12 cellular contexts compared by ENCODE assay signal in genomic region chr15:99447497-99448371, GRCh38.
DNase-seq lines count a peak whose midpoint lies in the region; ATAC-seq and TF ChIP-seq lines count a peak whose summit lies in the region.
"Had no signal": no experiment of that assay in that cellular context is flagged by ENCODE, and none has a peak within 500 bp of the region (broad histone marks: within the 10 kb centered on the region; RNA-seq: fewer than 3 reads in every experiment).

No MANE protein-coding gene starts in this region.

- H3K9me2 ChIP-seq in OCI-LY1 (ENCODE audit: low read depth, low read length), result no peaks in the 10 kb centered on the region

- H3K4me3 ChIP-seq in OCI-LY1 (ENCODE audit: low read depth, low read length, poor library complexity, severe bottlenecking) (peak overlapping the region; percentile 30), aorta (ENCODE audit: low read length in 2 of 2) (no peak overlapping the region)

- TF ChIP-seq CTCF in OCI-LY1 (IDR thresholded peaks at IDR 0.05; ENCODE audit: low read length) (no peak), Calu3 (IDR thresholded peaks at IDR 0.05; ENCODE audit: unreplicated experiment) (no peak)

- no peak overlapping the region for H2AFZ ChIP-seq in OCI-LY1 (ENCODE audit: low read length)

- no peak overlapping the region for H3K27ac ChIP-seq in OCI-LY1 (ENCODE audit: low read depth, low read length, poor library complexity, severe bottlenecking)
- H3K27ac ChIP-seq in aorta (ENCODE audit: low read depth in 1 of 2, low read length in 2 of 2), result peak overlapping the region in 1 of 2 donors; percentile 25
- H3K27ac ChIP-seq: brain microvascular endothelial cell had no signal

- intact Hi-C loops in left colon (cut with DNase I, micrococcal nuclease) (no loop called here), aorta (cut with DNase I) (loop anchor here in 1 of 2 donors (10.0 kb wide), 1 partner anchor 257 kb away; no protein-coding TSS in a partner anchor), Calu3 (cut with micrococcal nuclease; ENCODE audit: unreplicated experiment) (no loop called here)

- peak; percentile 17 to 43 for DNase-seq in stimulated activated CD4-positive, alpha-beta T cell treated with anti-CD3 and anti-CD28 coated beads, Interleukin-2, amount 100 ng/mL, for 24 hours
- DNase-seq in stimulated activated CD4-positive, alpha-beta T cell treated with anti-CD3 and anti-CD28 coated beads, Interleukin-4, amount 100 ng/mL, for 24 hours, result no peak
- DNase-seq in left colon (no peak), aorta (peak; percentile 42 to 77), Calu3 (no peak), globus pallidus (ENCODE audit: low spot score) (no peak), OCI-M2 (lab: John Stamatoyannopoulos, UW; ENCODE audit: unreplicated experiment) (no peak)
- DNase-seq: brain microvascular endothelial cell, EL, mesenchymal stem cell had no signal

- H3K36me3 Mint-ChIP-seq in Calu3 (ENCODE audit: insufficient read depth, unreplicated experiment), result peaks cover 2% of the 10 kb centered on the region

- H3F3A ChIP-seq in OCI-LY1 (ENCODE audit: insufficient read depth, low read length), result no peaks in the 10 kb centered on the region

- H3K27me3 ChIP-seq in OCI-LY1 (ENCODE audit: insufficient read depth, low read length) (no peaks in the 10 kb centered on the region), aorta (ENCODE audit: control insufficient read depth in 1 of 2, insufficient read depth in 2 of 2, low read length in 1 of 2) (no peaks in the 10 kb centered on the region)
- H3K27me3 ChIP-seq: brain microvascular endothelial cell had no signal

- H3K36me3 ChIP-seq in OCI-LY1 (ENCODE audit: insufficient read depth, low read length) (no peaks in the 10 kb centered on the region), aorta (ENCODE audit: control insufficient read depth in 1 of 2, insufficient read depth in 2 of 2, low read length in 1 of 2) (no peaks in the 10 kb centered on the region)
- H3K36me3 ChIP-seq: brain microvascular endothelial cell had no signal

- CTCF ChIA-PET in Calu3 (lab: Charles Lee), result interaction anchor here (1.1 kb wide), 1 partner anchor 15 kb away, joined by 4 read pairs; no protein-coding TSS in a partner anchor

- no peak overlapping the region for H3K27ac Mint-ChIP-seq in Calu3 (ENCODE audit: unreplicated experiment)
- H3K27ac Mint-ChIP-seq: stimulated activated naive CD8-positive, alpha-beta T cell treated with anti-CD3 and anti-CD28 coated beads, Interleukin-15, Interleukin-2, amounts not matched to agents 100 ng/mL and 50 ng/mL, for 24 hours had no signal

- H3K9me3 ChIP-seq in OCI-LY1 (ENCODE audit: low read length) (no peaks in the 10 kb centered on the region), aorta (ENCODE audit: control insufficient read depth, low read length) (no peaks in the 10 kb centered on the region)

- H3K9me3 Mint-ChIP-seq in Calu3 (ENCODE audit: low read depth, unreplicated experiment), result no peaks in the 10 kb centered on the region
- H3K9me3 Mint-ChIP-seq: stimulated activated naive CD8-positive, alpha-beta T cell treated with anti-CD3 and anti-CD28 coated beads, Interleukin-15, Interleukin-2, amounts not matched to agents 100 ng/mL and 50 ng/mL, for 24 hours had no signal

- H4K20me1 ChIP-seq in OCI-LY1 (ENCODE audit: insufficient read depth, low read length), result no peaks in the 10 kb centered on the region

- H3K4me1 ChIP-seq in OCI-LY1 (ENCODE audit: insufficient read depth, low read length, severe bottlenecking), result peaks cover 27% of the 10 kb centered on the region
- H3K4me1 ChIP-seq in aorta (ENCODE audit: control insufficient read depth in 1 of 2, insufficient read depth in 2 of 2, low read length in 2 of 2), result peaks cover 0 to 3% of the 10 kb centered on the region in 2 donors

- 49 to 59% methylated on average over 28 of the region's 28 CpGs for WGBS in aorta, 2 donors

- peak; percentile 42 for ATAC-seq in left colon
- no peak for ATAC-seq in aorta (ENCODE audit: low FRiP score)

- no TSS peak for BruUV-seq in Calu3 (replicated peaks; lab: Mats Ljungman, UMichigan)

- H3K4me1 Mint-ChIP-seq in Calu3 (ENCODE audit: low read depth, unreplicated experiment), result peaks cover 39% of the 10 kb centered on the region

- no peak overlapping the region for H3K4me3 Mint-ChIP-seq in Calu3 (ENCODE audit: low read depth, unreplicated experiment)
- H3K4me3 Mint-ChIP-seq: stimulated activated naive CD8-positive, alpha-beta T cell treated with anti-CD3 and anti-CD28 coated beads, Interleukin-15, Interleukin-2, amounts not matched to agents 100 ng/mL and 50 ng/mL, for 24 hours had no signal

- no peak overlapping the region; the same call in 1 of the 2 replicates for H3K9ac ChIP-seq in OCI-LY1 (ENCODE audit: low read length)

- H3K79me2 ChIP-seq in OCI-LY1 (ENCODE audit: insufficient read depth, low read length), result no peaks in the 10 kb centered on the region

- H3K4me2 ChIP-seq in OCI-LY1 (ENCODE audit: low read length), result peak overlapping the region; percentile 50

- H3K27me3 Mint-ChIP-seq in Calu3 (ENCODE audit: unreplicated experiment), result no peaks in the 10 kb centered on the region

Comparison
In these comparisons a context has a peak if more than half of its experiments do, and no peak if none do; other contexts are left out.
1. DNase-seq: peak in stimulated activated CD4-positive, alpha-beta T cell treated with anti-CD3 and anti-CD28 coated beads, Interleukin-2, amount 100 ng/mL, for 24 hours (2 of 2) and aorta (2 of 2); none in stimulated activated CD4-positive, alpha-beta T cell treated with anti-CD3 and anti-CD28 coated beads, Interleukin-4, amount 100 ng/mL, for 24 hours (single experiment), left colon (0 of 2), Calu3 (single experiment), globus pallidus (single experiment) and OCI-M2 (single experiment).